8 cellular contexts compared by ENCODE assay signal in genomic region chr22:46367707-46368191, GRCh38. TPM values are rescaled to one million over a fixed set of nuclear protein-coding genes. Genes with fewer than 3 reads are reported as not detected.
DNase-seq lines count a peak whose midpoint lies in the region; ATAC-seq and TF ChIP-seq lines count a peak whose summit lies in the region.

No MANE protein-coding gene starts in this region.

- H3K79me2 ChIP-seq in DOHH2 (ENCODE audit: control insufficient read depth, low read length) (no peaks in the 10 kb centered on the region), Loucy (ENCODE audit: insufficient read depth, low read length) (no peaks in the 10 kb centered on the region)

- no peak overlapping the region for H3K27ac ChIP-seq in DOHH2 (ENCODE audit: low read depth, low read length)
- H3K27ac ChIP-seq in iPS DF 6.9 (ENCODE audit: low read length), result no peak overlapping the region

- peak; percentile 94 for TF ChIP-seq CTCF in DOHH2 (IDR thresholded peaks at IDR 0.05; ENCODE audit: low read depth, low read length, poor library complexity, severe bottlenecking)
- TF ChIP-seq CTCF in Loucy (conservative IDR thresholded peaks at IDR 0.05; ENCODE audit: low read length), result peak; percentile 84

- H3F3A ChIP-seq in DOHH2 (ENCODE audit: control insufficient read depth, insufficient read depth) (no peaks in the 10 kb centered on the region), Loucy (ENCODE audit: low read depth) (no peaks in the 10 kb centered on the region)

- H3K4me2 ChIP-seq in DOHH2 (ENCODE audit: low read length) (no peak overlapping the region), Loucy (ENCODE audit: low read depth, low read length, poor library complexity, severe bottlenecking) (no peak overlapping the region)

- WGBS in iPS DF 6.9 (ENCODE audit: insufficient coverage, insufficient read length), result no CpG with 5 or more reads among the region's 19 CpGs

- H3K4me3 ChIP-seq in DOHH2 (ENCODE audit: low read length) (no peak overlapping the region), Loucy (ENCODE audit: low read length, poor library complexity, severe bottlenecking) (no peak overlapping the region), iPS DF 6.9 (ENCODE audit: low read length) (no peak overlapping the region)

- H3K9me2 ChIP-seq in DOHH2 (replicated peaks; ENCODE audit: control insufficient read depth, low read length) (no peaks in the 10 kb centered on the region), Loucy (replicated peaks; ENCODE audit: low read depth, low read length) (no peaks in the 10 kb centered on the region)

- H3K9me3 ChIP-seq in DOHH2 (ENCODE audit: control insufficient read depth, insufficient read depth, low read length) (no peaks in the 10 kb centered on the region), Loucy (ENCODE audit: insufficient read depth, low read depth, low read length) (no peaks in the 10 kb centered on the region), iPS DF 6.9 (ENCODE audit: control insufficient read depth, insufficient read depth, low read length) (no peaks in the 10 kb centered on the region)

- H3K9ac ChIP-seq in Loucy (ENCODE audit: low read depth, low read length, poor library complexity, severe bottlenecking), result no peak overlapping the region

- H2AFZ ChIP-seq in Loucy (ENCODE audit: low read length), result no peak overlapping the region

- no peaks in the 10 kb centered on the region for H3K36me3 ChIP-seq in DOHH2 (ENCODE audit: control insufficient read depth, low read length)
- H3K36me3 ChIP-seq in Loucy (ENCODE audit: insufficient read depth, low read length), result no peaks in the 10 kb centered on the region
- H3K36me3 ChIP-seq in iPS DF 6.9 (ENCODE audit: control insufficient read depth, insufficient read depth, low read length), result no peaks in the 10 kb centered on the region; the same call in 1 of the 2 replicates

- no peak for ATAC-seq in HG02571 (IDR thresholded peaks at IDR 0.05; ENCODE audit: unreplicated experiment)

- peak; percentile 56 for DNase-seq in T-helper 9 cell
- peak; percentile 5 for DNase-seq in amniotic stem cell (lab: John Stamatoyannopoulos, UW)
- peak; percentile 68 for DNase-seq in iPS DF 6.9 (ENCODE audit: low read depth, low spot score)
- DNase-seq in stimulated activated CD4-positive, alpha-beta T cell treated with anti-CD3 and anti-CD28 coated beads, Interleukin-2, amount 100 ng/mL, for 4 hours (ENCODE audit: low read depth), result peak; percentile 49
- DNase-seq in posterior vena cava (ENCODE audit: low spot score), result no peak

- H3K27me3 ChIP-seq in DOHH2 (ENCODE audit: control insufficient read depth, low read length) (no peaks in the 10 kb centered on the region), Loucy (ENCODE audit: insufficient read depth, low read length, poor library complexity, severe bottlenecking) (no peaks in the 10 kb centered on the region), iPS DF 6.9 (ENCODE audit: control insufficient read depth, insufficient read depth, low read length) (no peaks in the 10 kb centered on the region)

- H4K20me1 ChIP-seq in DOHH2 (ENCODE audit: control insufficient read depth, insufficient read depth, low read depth, low read length), result no peaks in the 10 kb centered on the region
- no peaks in the 10 kb centered on the region for H4K20me1 ChIP-seq in Loucy (ENCODE audit: insufficient read depth, low read length, poor library complexity, severe bottlenecking)

- intact Hi-C loops in posterior vena cava (cut with DNase I), result loop anchor here in 1 of 2 donors (5.0 kb wide), 1 partner anchor 175 kb away; no protein-coding TSS in a partner anchor

- H3K4me1 ChIP-seq in DOHH2 (ENCODE audit: control insufficient read depth, low read length) (no peaks in the 10 kb centered on the region), Loucy (ENCODE audit: insufficient read depth, low read length, poor library complexity, severe bottlenecking) (no peaks in the 10 kb centered on the region), iPS DF 6.9 (ENCODE audit: control insufficient read depth, insufficient read depth, low read length) (peaks cover 7% of the 10 kb centered on the region)

RNA-seq across cellular contexts. Expression of gene TRMU, which starts 32.2 kb away (rescaled TPM):
- 10 to 100 TPM; 21.2 to 27.2 TPM for total RNA-seq in posterior vena cava
